23 cellular contexts compared by ENCODE assay signal in genomic region chr1:41167688-41168087, GRCh38.
DNase-seq lines count a peak whose midpoint lies in the region; ATAC-seq, FAIRE-seq and TF ChIP-seq lines count a peak whose summit lies in the region.
"Had no signal": no experiment of that assay in that cellular context is flagged by ENCODE, and none has a peak within 500 bp of the region (broad histone marks: within the 10 kb centered on the region; RNA-seq: fewer than 3 reads in every experiment).

No MANE protein-coding gene starts in this region.

- intact Hi-C loops in GM12878 (cut with micrococcal nuclease; ENCODE audit: unreplicated experiment): no loop called here
- intact Hi-C loops in activated naive CD4-positive, alpha-beta T cell treated with anti-CD3 and anti-CD28 coated beads for 36 hours (cut with micrococcal nuclease): no loop called here

- no peaks in the 10 kb centered on the region for H3K4me1 Mint-ChIP-seq in endothelial cell (ENCODE audit: unreplicated experiment)
- H3K4me1 Mint-ChIP-seq in activated naive CD4-positive, alpha-beta T cell treated with anti-CD3 and anti-CD28 coated beads for 36 hours (ENCODE audit: low read depth): no peaks in the 10 kb centered on the region
- H3K4me1 Mint-ChIP-seq: CD8-positive, alpha-beta memory T cell had no signal

- peaks cover 16% of the 10 kb centered on the region for H3K9me3 Mint-ChIP-seq in endothelial cell (ENCODE audit: unreplicated experiment)
- peaks cover 11% of the 10 kb centered on the region for H3K9me3 Mint-ChIP-seq in activated naive CD4-positive, alpha-beta T cell treated with anti-CD3 and anti-CD28 coated beads for 36 hours

- H2AFZ ChIP-seq in GM12878 (ENCODE audit: control insufficient read depth, low read depth, low read length): no peak overlapping the region

- no peak overlapping the region for H3K4me2 ChIP-seq in GM12878 (ENCODE audit: control insufficient read depth, insufficient read depth)
- H3K4me2 ChIP-seq: A549; BLaER1 treated with 17β-estradiol and CSF1 and Interleukin-3, amounts not matched to agents 10 nM and 100 nM had no signal

- no peak for DNase-seq in GM18507 (ENCODE audit: extremely low spot score, insufficient read length, low read depth)
- no peak for DNase-seq in HEK293T (ENCODE audit: extremely low spot score)
- DNase-seq in GM12878 (ENCODE audit: low read depth, low spot score): no peak
- no peak for DNase-seq in endothelial cell (ENCODE audit: low spot score)
- no peak for DNase-seq in EL
- no peak for DNase-seq in activated naive CD4-positive, alpha-beta T cell treated with anti-CD3 and anti-CD28 coated beads for 36 hours
- DNase-seq: 8988T; ACHN; AML-193; BE2C; CD4-positive, alpha-beta T cell; CD8-positive, alpha-beta memory T cell; DMS 273 treated with DMSO at 0.1 percent for 48 hours; DMS79; GF-D8; GOT3 had no signal

- ATAC-seq in GM12878 (no peak), GM19351 (IDR thresholded peaks at IDR 0.05; ENCODE audit: unreplicated experiment) (no peak)
- ATAC-seq: A549 had no signal

- H3K4me3 ChIP-seq in GM12878: no peak overlapping the region
- H3K4me3 ChIP-seq: A549; BLaER1 treated with 17β-estradiol and CSF1 and Interleukin-3, amounts not matched to agents 10 nM and 100 nM; HAP-1 had no signal

- RAD21 ChIA-PET in GM12878 (lab: Charles Lee; ENCODE audit: unreplicated experiment): no interaction called here

- H3K9me3 ChIP-seq in GM12878 (replicated peaks; ENCODE audit: control insufficient read depth, insufficient read depth, low read length): peaks cover 22% of the 10 kb centered on the region
- H3K9me3 ChIP-seq: BE2C, HAP-1 had no signal

- no peak overlapping the region for H3K9ac ChIP-seq in GM12878 (ENCODE audit: control insufficient read depth, insufficient read depth, low read length)
- H3K9ac ChIP-seq: BLaER1 treated with 17β-estradiol and CSF1 and Interleukin-3, amounts not matched to agents 10 nM and 100 nM had no signal

- TF ChIP-seq CTCF in GM12878 (IDR thresholded peaks at IDR 0.05 in 2 of 3, conservative IDR thresholded peaks at IDR 0.05 in 1 of 3; ENCODE audit: control insufficient read depth in 2 of 3, extremely low read depth in 1 of 3, insufficient read depth in 1 of 3, low read depth in 3 of 3, low read length in 3 of 3) (no peak), endothelial cell (IDR thresholded peaks at IDR 0.05; ENCODE audit: unreplicated experiment) (no peak)

- FAIRE-seq in GM18507 (lab: Jason Lieb, UNC) (peak; percentile 52), GM12878 (lab: Jason Lieb, UNC) (no peak)
- FAIRE-seq: A549, D721Med, GM12892 had no signal

- no peak for TF ChIP-seq EP300 in GM12878 (IDR thresholded peaks at IDR 0.05; ENCODE audit: borderline replicate concordance in 1 of 2, control insufficient read depth in 1 of 2, low read depth in 2 of 2, low read length in 2 of 2)

- H4K20me1 ChIP-seq in GM12878 (ENCODE audit: control insufficient read depth, insufficient read depth): no peaks in the 10 kb centered on the region

- no peaks in the 10 kb centered on the region for H3K27me3 ChIP-seq in GM12878 (replicated peaks in 1 of 2; ENCODE audit: control insufficient read depth in 2 of 2, insufficient read depth in 2 of 2, low read length in 1 of 2)
- H3K27me3 ChIP-seq: BE2C; BLaER1 treated with 17β-estradiol and CSF1 and Interleukin-3, amounts not matched to agents 10 nM and 100 nM had no signal

- no peak for TF ChIP-seq POLR2A in GM12878 (IDR thresholded peaks at IDR 0.05; ENCODE audit: low read depth, low read length)

- H3K27me3 Mint-ChIP-seq in endothelial cell (ENCODE audit: unreplicated experiment): peaks cover 2% of the 10 kb centered on the region
- H3K27me3 Mint-ChIP-seq in activated naive CD4-positive, alpha-beta T cell treated with anti-CD3 and anti-CD28 coated beads for 36 hours (ENCODE audit: low read depth): no peaks in the 10 kb centered on the region
- H3K27me3 Mint-ChIP-seq: CD4-positive, alpha-beta T cell; CD8-positive, alpha-beta memory T cell had no signal

- in situ Hi-C loops in GM12878 (cut with MboI): no loop called here

- BruUV-seq in GM12878 (replicated peaks; lab: Mats Ljungman, UMichigan): no TSS peak

- H3K4me1 ChIP-seq in GM12878 (ENCODE audit: control insufficient read depth, insufficient read depth, low read length): peaks cover 18% of the 10 kb centered on the region
- H3K4me1 ChIP-seq: A549, BE2C, HAP-1 had no signal

- peak overlapping the region; percentile 5 for H3K4me3 Mint-ChIP-seq in endothelial cell (ENCODE audit: unreplicated experiment)
- H3K4me3 Mint-ChIP-seq in activated naive CD4-positive, alpha-beta T cell treated with anti-CD3 and anti-CD28 coated beads for 36 hours: no peak overlapping the region
- H3K4me3 Mint-ChIP-seq: CD14-positive monocyte; CD4-positive, alpha-beta T cell; CD8-positive, alpha-beta memory T cell had no signal

- peaks cover 0 to 8% of the 10 kb centered on the region in 2 experiments; a peak in 3 of 4 replicates for H3K36me3 ChIP-seq in GM12878 (ENCODE audit: control insufficient read depth in 2 of 2, insufficient read depth in 2 of 2, low read length in 1 of 2)
- H3K36me3 ChIP-seq: BE2C, HAP-1 had no signal

- CTCF ChIA-PET in HEK293T (lab: Yijun Ruan, JAX) (no interaction called here), GM12878 (lab: Yijun Ruan, JAX) (no interaction called here)
- CTCF ChIA-PET in activated naive CD4-positive, alpha-beta T cell treated with anti-CD3 and anti-CD28 coated beads for 36 hours (lab: Charles Lee): no interaction called here

- SMC1A ChIA-PET in GM12878 (lab: Charles Lee; ENCODE audit: uncharacterized antibody, unreplicated experiment): no interaction called here

- no peak overlapping the region for H3K27ac Mint-ChIP-seq in endothelial cell (ENCODE audit: unreplicated experiment)
- H3K27ac Mint-ChIP-seq in activated naive CD4-positive, alpha-beta T cell treated with anti-CD3 and anti-CD28 coated beads for 36 hours: no peak overlapping the region
- H3K27ac Mint-ChIP-seq: CD14-positive monocyte; CD4-positive, alpha-beta T cell; CD8-positive, alpha-beta memory T cell had no signal

- POLR2A ChIA-PET in HEK293T (lab: Yijun Ruan, JAX) (no interaction called here), GM12878 (lab: Charles Lee) (no interaction called here)

- peaks cover 6% of the 10 kb centered on the region for H3K79me2 ChIP-seq in GM12878 (ENCODE audit: control insufficient read depth, insufficient read depth, low read length)

- peaks cover 36% of the 10 kb centered on the region for H3K36me3 Mint-ChIP-seq in endothelial cell (ENCODE audit: low read depth, unreplicated experiment)
- H3K36me3 Mint-ChIP-seq in activated naive CD4-positive, alpha-beta T cell treated with anti-CD3 and anti-CD28 coated beads for 36 hours (ENCODE audit: low read depth): peaks cover 12% of the 10 kb centered on the region

- TF ChIP-seq RAD21 in GM12878 (IDR thresholded peaks at IDR 0.05; ENCODE audit: insufficient read depth, low read depth, low read length): no peak

- no peak overlapping the region for H3K27ac ChIP-seq in GM12878 (ENCODE audit: control insufficient read depth, insufficient read depth)
- H3K27ac ChIP-seq: A549; BLaER1 treated with 17β-estradiol and CSF1 and Interleukin-3, amounts not matched to agents 10 nM and 100 nM had no signal

- WGBS in GM12878 (ENCODE audit: insufficient coverage, insufficient replicate concordance, low lambda C conversion rate, missing lambda C conversion rate): 98% methylated on average over 3 of the region's 3 CpGs

TF ChIP-seq in HEK293T, 16 proteins besides CTCF, POLR2A, EP300 and RAD21:
- TF ChIP-seq ZNF384 (IDR thresholded peaks at IDR 0.05): peak; percentile 64
- TF ChIP-seq ELF4 (IDR thresholded peaks at IDR 0.05): no peak

TF ChIP-seq in GM12878, 131 proteins besides CTCF, POLR2A, EP300 and RAD21:
- TF ChIP-seq KDM1A (IDR thresholded peaks at IDR 0.05; ENCODE audit: borderline replicate concordance): no peak
- TF ChIP-seq MEF2B (IDR thresholded peaks at IDR 0.05; ENCODE audit: partially characterized antibody, poor library complexity, severe bottlenecking): no peak
- TF ChIP-seq ZNF384 (IDR thresholded peaks at IDR 0.05; ENCODE audit: borderline replicate concordance, low read depth, low read length): peak; percentile 67
- peak; percentile 62; the same call in 1 of the 2 replicates for TF ChIP-seq CBX5 (IDR thresholded peaks at IDR 0.05; ENCODE audit: low read depth)
TF ChIP-seq in GM12878: peak in this region for 2.
